23 cellular contexts compared by ENCODE assay signal in the genomic region with DNA sequence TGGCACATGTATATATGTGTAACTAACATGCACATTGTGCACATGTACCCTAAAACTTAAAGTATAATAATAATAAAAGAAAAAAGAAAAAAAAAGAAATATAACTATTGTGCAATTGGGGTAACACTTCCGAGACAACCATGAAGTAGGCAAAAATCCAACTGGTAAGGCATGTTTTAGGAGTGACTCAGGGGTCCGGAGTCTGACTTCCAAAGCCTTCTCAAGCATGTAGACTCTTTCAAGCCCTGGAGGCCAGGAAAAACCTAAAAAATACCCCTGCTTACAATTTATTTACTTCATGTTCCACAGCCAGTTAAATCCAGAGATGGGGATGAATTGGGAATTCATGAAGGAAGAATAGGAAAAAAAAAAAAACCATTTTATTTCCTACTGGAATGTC.
DNase-seq lines count a peak whose midpoint lies in the region; ATAC-seq and TF ChIP-seq lines count a peak whose summit lies in the region.
"Had no signal": no experiment of that assay in that cellular context is flagged by ENCODE, and none has a peak within 500 bp of the region (broad histone marks: within the 10 kb centered on the region; RNA-seq: fewer than 3 reads in every experiment).

No MANE protein-coding gene starts in this region.

- H3K4me1 Mint-ChIP-seq in activated T-helper 1 cell treated with anti-CD3 and anti-CD28 coated beads, Interleukin-12 subunit alpha, Interleukin-12 subunit beta, Interleukin-2, Interleukin-4 antibody, amounts not matched to agents 30 ng/mL and 10 ng/mL and 1 ng/mL, durations not matched to agents 14 hours and 24 hours and 36 hours (ENCODE audit: low read depth), result no peaks in the 10 kb centered on the region
- H3K4me1 Mint-ChIP-seq: activated naive CD4-positive, alpha-beta T cell treated with anti-CD3 and anti-CD28 coated beads, Interleukin-2, amount 10 ng/mL, durations not matched to agents 7 days and 5 days; naive thymus-derived CD8-positive, alpha-beta T cell had no signal

- no peaks in the 10 kb centered on the region for H3K4me1 ChIP-seq in IMR-90 (ENCODE audit: control insufficient read depth, insufficient read depth, low read length)
- H3K4me1 ChIP-seq in mammary epithelial cell (ENCODE audit: insufficient read depth, low read length), result no peaks in the 10 kb centered on the region
- no peaks in the 10 kb centered on the region for H3K4me1 ChIP-seq in right cardiac atrium (ENCODE audit: control insufficient read depth, insufficient read depth, low read length)
- H3K4me1 ChIP-seq: ascending aorta, colonic mucosa, gastroesophageal sphincter, right atrium auricular region had no signal

- POLR2A ChIA-PET in IMR-90 (lab: Charles Lee; ENCODE audit: unreplicated experiment), result no interaction called here

- H3K4ac ChIP-seq in IMR-90 (ENCODE audit: low read depth, low read length), result no peak overlapping the region

- H3K9me1 ChIP-seq in IMR-90 (ENCODE audit: insufficient read depth, low read length), result no peaks in the 10 kb centered on the region

- no peak overlapping the region for H3K23ac ChIP-seq in IMR-90 (ENCODE audit: low read depth, low read length)

- no peak for TF ChIP-seq RAD21 in IMR-90 (IDR thresholded peaks at IDR 0.05; ENCODE audit: low read length)

- H3K9me3 Mint-ChIP-seq in activated T-helper 1 cell treated with anti-CD3 and anti-CD28 coated beads, Interleukin-12 subunit alpha, Interleukin-12 subunit beta, Interleukin-2, Interleukin-4 antibody, amounts not matched to agents 30 ng/mL and 10 ng/mL and 1 ng/mL, durations not matched to agents 14 hours and 24 hours and 36 hours, result no peaks in the 10 kb centered on the region

- H2BK5ac ChIP-seq in IMR-90 (ENCODE audit: low read depth, low read length, poor library complexity, severe bottlenecking), result no peak overlapping the region

- H3K79me2 ChIP-seq in mammary epithelial cell (ENCODE audit: insufficient read depth, low read length), result no peaks in the 10 kb centered on the region

- no peak overlapping the region for H2AFZ ChIP-seq in IMR-90 (replicated peaks; ENCODE audit: low read length, poor library complexity)
- no peak overlapping the region for H2AFZ ChIP-seq in mammary epithelial cell (ENCODE audit: low read depth, low read length)

- peaks cover 2% of the 10 kb centered on the region for H3K27me3 Mint-ChIP-seq in activated T-helper 1 cell treated with anti-CD3 and anti-CD28 coated beads, Interleukin-12 subunit alpha, Interleukin-12 subunit beta, Interleukin-2, Interleukin-4 antibody, amounts not matched to agents 30 ng/mL and 10 ng/mL and 1 ng/mL, durations not matched to agents 14 hours and 24 hours and 36 hours (ENCODE audit: insufficient read depth)
- H3K27me3 Mint-ChIP-seq: activated naive CD4-positive, alpha-beta T cell treated with anti-CD3 and anti-CD28 coated beads, Interleukin-2, amount 10 ng/mL, durations not matched to agents 7 days and 5 days had no signal

- no peak overlapping the region for H2BK120ac ChIP-seq in IMR-90 (ENCODE audit: low read depth, low read length)

- H2BK20ac ChIP-seq in IMR-90 (ENCODE audit: low read depth, low read length), result no peak overlapping the region

- H3K14ac ChIP-seq in IMR-90 (replicated peaks; ENCODE audit: low read depth, low read length), result no peak overlapping the region

- TF ChIP-seq POLR2A in IMR-90 (IDR thresholded peaks at IDR 0.05; ENCODE audit: low read depth, low read length), result no peak

- in situ Hi-C loops in IMR-90 (cut with MboI; ENCODE audit: low sequenced_read_pairs), result no loop called here
- in situ Hi-C loops in mammary epithelial cell (cut with MboI; ENCODE audit: low sequenced_read_pairs in 2 of 2), result no loop called here

- H4K91ac ChIP-seq in IMR-90 (ENCODE audit: insufficient read depth, low read depth, low read length), result no peak overlapping the region

- no peak overlapping the region for H4K5ac ChIP-seq in IMR-90 (ENCODE audit: low read depth, low read length)

- H3K9me3 ChIP-seq in IMR-90 (ENCODE audit: control insufficient read depth, insufficient read depth, low read length) (peaks cover 7% of the 10 kb centered on the region), mammary epithelial cell (replicated peaks; ENCODE audit: insufficient read depth, low read length) (no peaks in the 10 kb centered on the region), right cardiac atrium (ENCODE audit: control insufficient read depth, low read length) (no peaks in the 10 kb centered on the region)
- H3K9me3 ChIP-seq: ascending aorta, colonic mucosa, right atrium auricular region had no signal

- H3K36me3 ChIP-seq in IMR-90 (ENCODE audit: control insufficient read depth, insufficient read depth, low read length) (no peaks in the 10 kb centered on the region), mammary epithelial cell (ENCODE audit: insufficient read depth, low read length) (no peaks in the 10 kb centered on the region)
- H3K36me3 ChIP-seq: ascending aorta, colonic mucosa, gastroesophageal sphincter, right atrium auricular region had no signal

- no peak overlapping the region for H3K27ac Mint-ChIP-seq in activated T-helper 1 cell treated with anti-CD3 and anti-CD28 coated beads, Interleukin-12 subunit alpha, Interleukin-12 subunit beta, Interleukin-2, Interleukin-4 antibody, amounts not matched to agents 30 ng/mL and 10 ng/mL and 1 ng/mL, durations not matched to agents 14 hours and 24 hours and 36 hours
- H3K27ac Mint-ChIP-seq: activated CD8-positive, alpha-beta T cell treated with anti-CD3 and anti-CD28 coated beads for 36 hours; activated naive CD4-positive, alpha-beta T cell treated with anti-CD3 and anti-CD28 coated beads, Interleukin-2, amount 10 ng/mL, durations not matched to agents 7 days and 5 days; naive thymus-derived CD8-positive, alpha-beta T cell had no signal

- H3K9ac ChIP-seq in IMR-90 (ENCODE audit: low read depth, low read length) (no peak overlapping the region), mammary epithelial cell (ENCODE audit: insufficient read depth, low read length) (no peak overlapping the region)

- dilution Hi-C loops in IMR-90 (cut with HindIII; ENCODE audit: low sequenced_read_pairs, unreplicated experiment) (no loop called here), mammary epithelial cell (cut with HindIII; ENCODE audit: low sequenced_read_pairs) (no loop called here)

- H3K36me3 Mint-ChIP-seq in activated T-helper 1 cell treated with anti-CD3 and anti-CD28 coated beads, Interleukin-12 subunit alpha, Interleukin-12 subunit beta, Interleukin-2, Interleukin-4 antibody, amounts not matched to agents 30 ng/mL and 10 ng/mL and 1 ng/mL, durations not matched to agents 14 hours and 24 hours and 36 hours (ENCODE audit: low read depth), result no peaks in the 10 kb centered on the region
- H3K36me3 Mint-ChIP-seq: activated naive CD4-positive, alpha-beta T cell treated with anti-CD3 and anti-CD28 coated beads, Interleukin-2, amount 10 ng/mL, durations not matched to agents 7 days and 5 days had no signal

- intact Hi-C loops in IMR-90 (cut with micrococcal nuclease) (no loop called here), mammary epithelial cell (cut with micrococcal nuclease) (no loop called here), right cardiac atrium (cut with DNase I) (no loop called here)
- intact Hi-C loops in activated T-helper 1 cell treated with anti-CD3 and anti-CD28 coated beads, Interleukin-12 subunit alpha, Interleukin-12 subunit beta, Interleukin-2, Interleukin-4 antibody, amounts not matched to agents 30 ng/mL and 10 ng/mL and 1 ng/mL, durations not matched to agents 14 hours and 24 hours and 36 hours (cut with micrococcal nuclease), result no loop called here

- H4K20me1 ChIP-seq in IMR-90 (ENCODE audit: insufficient read depth, low read length) (no peaks in the 10 kb centered on the region), mammary epithelial cell (ENCODE audit: insufficient read depth, low read length) (no peaks in the 10 kb centered on the region)

- no peak overlapping the region for H2AK9ac ChIP-seq in IMR-90 (replicated peaks; ENCODE audit: low read depth, low read length, poor library complexity)

- no peak for ATAC-seq in IMR-90 (ENCODE audit: low read depth)
- no peak for ATAC-seq in GM21447 (IDR thresholded peaks at IDR 0.05; ENCODE audit: unreplicated experiment)
- ATAC-seq in HG03565 (IDR thresholded peaks at IDR 0.05; ENCODE audit: unreplicated experiment), result no peak
- no peak for ATAC-seq in right cardiac atrium
- ATAC-seq: activated CD8-positive, alpha-beta T cell treated with anti-CD3 and anti-CD28 coated beads for 36 hours; gastroesophageal sphincter; naive thymus-derived CD8-positive, alpha-beta T cell had no signal

- no peak overlapping the region for H3K56ac ChIP-seq in IMR-90 (ENCODE audit: extremely low read depth, insufficient read depth, low read length)

- DNase-seq in AG10803 (ENCODE audit: low read depth) (peak; percentile 93), IMR-90 (peak; percentile 61), mammary epithelial cell (peak; percentile 23), glomerular visceral epithelial cell (ENCODE audit: extremely low spot score) (peak; percentile 65), right cardiac atrium (no peak)
- DNase-seq in activated T-helper 1 cell treated with anti-CD3 and anti-CD28 coated beads, Interleukin-12 subunit alpha, Interleukin-12 subunit beta, Interleukin-2, Interleukin-4 antibody, amounts not matched to agents 30 ng/mL and 10 ng/mL and 1 ng/mL, durations not matched to agents 14 hours and 24 hours and 36 hours (ENCODE audit: low spot score), result no peak
- DNase-seq: activated CD8-positive, alpha-beta T cell treated with anti-CD3 and anti-CD28 coated beads for 36 hours; activated naive CD4-positive, alpha-beta T cell treated with anti-CD3 and anti-CD28 coated beads, Interleukin-2, amount 10 ng/mL, durations not matched to agents 7 days and 5 days; activated T-cell treated with anti-CD3 and anti-CD28 coated beads, Interleukin-2, amount 50 U/mL, for 1 hour; colonic mucosa; GF-D8; GOT3; Karpas-422; mesendoderm; naive thymus-derived CD8-positive, alpha-beta T cell; NCI-H1105; NCI-H2107; NCI-H526 had no signal

- no TSS peak for BruUV-seq in IMR-90 (replicated peaks; lab: Mats Ljungman, UMichigan)
- BruUV-seq in mammary epithelial cell (replicated peaks; lab: Mats Ljungman, UMichigan), result no TSS peak

- no peak overlapping the region for H2BK15ac ChIP-seq in IMR-90 (ENCODE audit: low read depth, low read length)

- no peak overlapping the region for H2AK5ac ChIP-seq in IMR-90 (ENCODE audit: low read depth, low read length)

- whole genome bisulfite sequencing in IMR-90 (ENCODE audit: extremely low coverage in 2 of 2, insufficient read length in 1 of 2), 2 experiments, result no CpG with 5 or more reads among the region's 2 CpGs
- WGBS in mammary epithelial cell (ENCODE audit: low coverage, missing lambda C conversion rate), result 53% methylated on average over 2 of the region's 2 CpGs
- 76% methylated on average over 2 of the region's 2 CpGs for WGBS in right cardiac atrium

- H3K4me3 ChIP-seq in AG10803 (ENCODE audit: low read length) (no peak overlapping the region), IMR-90 (ENCODE audit: insufficient read depth, low read depth, low read length) (no peak overlapping the region), mammary epithelial cell (replicated peaks in 1 of 3; ENCODE audit: insufficient read depth in 1 of 3, low read depth in 2 of 3, low read length in 3 of 3) (no peak overlapping the region), right cardiac atrium (ENCODE audit: low read length) (no peak overlapping the region)
- H3K4me3 ChIP-seq: ascending aorta, colonic mucosa, gastroesophageal sphincter, right atrium auricular region had no signal

- CTCF ChIA-PET in IMR-90 (lab: Yijun Ruan, JAX), result no interaction called here
- CTCF ChIA-PET in mammary epithelial cell (lab: Charles Lee; ENCODE audit: low non-redundant PET), result no interaction called here

- H3K4me2 ChIP-seq in IMR-90 (ENCODE audit: low read depth, low read length), result no peak overlapping the region
- no peak overlapping the region for H3K4me2 ChIP-seq in mammary epithelial cell (ENCODE audit: insufficient read depth, low read depth, low read length)

- H3K27ac ChIP-seq in IMR-90 (ENCODE audit: insufficient read depth, low read length), result no peak overlapping the region
- no peak overlapping the region for H3K27ac ChIP-seq in mammary epithelial cell (ENCODE audit: insufficient read depth, low read depth, low read length)
- no peak overlapping the region for H3K27ac ChIP-seq in right cardiac atrium (ENCODE audit: low read length)
- H3K27ac ChIP-seq: ascending aorta, colonic mucosa, gastroesophageal sphincter, right atrium auricular region had no signal

- H3K4me3 Mint-ChIP-seq in activated T-helper 1 cell treated with anti-CD3 and anti-CD28 coated beads, Interleukin-12 subunit alpha, Interleukin-12 subunit beta, Interleukin-2, Interleukin-4 antibody, amounts not matched to agents 30 ng/mL and 10 ng/mL and 1 ng/mL, durations not matched to agents 14 hours and 24 hours and 36 hours, result no peak overlapping the region
- H3K4me3 Mint-ChIP-seq: activated CD8-positive, alpha-beta T cell treated with anti-CD3 and anti-CD28 coated beads for 36 hours; activated naive CD4-positive, alpha-beta T cell treated with anti-CD3 and anti-CD28 coated beads, Interleukin-2, amount 10 ng/mL, durations not matched to agents 7 days and 5 days; naive thymus-derived CD8-positive, alpha-beta T cell had no signal

- H3K18ac ChIP-seq in IMR-90 (ENCODE audit: low read depth, low read length), result no peak overlapping the region

- H3K27me3 ChIP-seq in IMR-90 (ENCODE audit: control insufficient read depth, insufficient read depth, low read length) (no peaks in the 10 kb centered on the region; the same call in 1 of the 2 replicates), mammary epithelial cell (ENCODE audit: insufficient read depth, low read length) (no peaks in the 10 kb centered on the region), right cardiac atrium (ENCODE audit: control insufficient read depth, insufficient read depth) (no peaks in the 10 kb centered on the region)
- H3K27me3 ChIP-seq: ascending aorta, colonic mucosa, gastroesophageal sphincter, right atrium auricular region had no signal

- no peaks in the 10 kb centered on the region for H3K79me1 ChIP-seq in IMR-90 (ENCODE audit: low read depth in 1 of 2, low read length in 2 of 2)

- TF ChIP-seq CTCF in AG10803 (conservative IDR thresholded peaks at IDR 0.05; ENCODE audit: low read length) (no peak), IMR-90 (conservative IDR thresholded peaks at IDR 0.05; ENCODE audit: low read depth, low read length) (no peak), mammary epithelial cell (conservative IDR thresholded peaks at IDR 0.05 in 1 of 2, IDR thresholded peaks at IDR 0.05 in 1 of 2; ENCODE audit: extremely low read depth in 1 of 2, insufficient read depth in 1 of 2, low read depth in 1 of 2, low read length in 2 of 2) (no peak)

- H4K8ac ChIP-seq in IMR-90 (ENCODE audit: low read depth in 2 of 2, low read length in 2 of 2), result no peak overlapping the region

Comparison
In these comparisons a context has a peak if more than half of its experiments do, and no peak if none do; other contexts are left out.
1. DNase-seq: peak in AG10803 (single experiment), IMR-90 (single experiment), mammary epithelial cell (single experiment) and glomerular visceral epithelial cell (single experiment); none in activated T-helper 1 cell treated with anti-CD3 and anti-CD28 coated beads, Interleukin-12 subunit alpha, Interleukin-12 subunit beta, Interleukin-2, Interleukin-4 antibody, amounts not matched to agents 30 ng/mL and 10 ng/mL and 1 ng/mL, durations not matched to agents 14 hours and 24 hours and 36 hours (single experiment) and right cardiac atrium (0 of 3).